Comparison of ENCODE assay signal across 22 cellular contexts in genomic region chr1:112264010-112264409, GRCh38.
DNase-seq lines count a peak whose midpoint lies in the region; ATAC-seq, FAIRE-seq and TF ChIP-seq lines count a peak whose summit lies in the region.
"Had no signal": no experiment of that assay in that cellular context is flagged by ENCODE, and none has a peak within 500 bp of the region (broad histone marks: within the 10 kb centered on the region; RNA-seq: fewer than 3 reads in every experiment).

No MANE protein-coding gene starts in this region.

- peaks cover 19% of the 10 kb centered on the region for H3K4me1 Mint-ChIP-seq in astrocyte (ENCODE audit: low read depth, unreplicated experiment)
- H3K4me1 Mint-ChIP-seq: activated CD4-positive, alpha-beta T cell treated with anti-CD3 and anti-CD28 coated beads, Interleukin-2, amount 10 ng/mL, durations not matched to agents 7 days and 5 days had no signal

- no peak overlapping the region for H2BK5ac ChIP-seq in mesenchymal stem cell (ENCODE audit: low read depth, low read length, poor library complexity, severe bottlenecking)

- H3K9me3 ChIP-seq in astrocyte (ENCODE audit: insufficient read depth, low read depth, low read length) (no peaks in the 10 kb centered on the region), cardiac muscle cell (ENCODE audit: low read depth) (no peaks in the 10 kb centered on the region), mesenchymal stem cell (ENCODE audit: control insufficient read depth, low read length) (no peaks in the 10 kb centered on the region), smooth muscle cell (replicated peaks; ENCODE audit: low read depth) (no peaks in the 10 kb centered on the region)
- H3K9me3 ChIP-seq: lower lobe of right lung, tibial artery had no signal

- no peak overlapping the region for H2AFZ ChIP-seq in astrocyte (ENCODE audit: low read depth, low read length)
- H2AFZ ChIP-seq in mesenchymal stem cell (ENCODE audit: low read depth, low read length) = no peak overlapping the region
- H2AFZ ChIP-seq in smooth muscle cell (ENCODE audit: low read depth) = no peak overlapping the region

- FAIRE-seq in astrocyte (lab: Jason Lieb, UNC) = no peak

- H3K23ac ChIP-seq in mesenchymal stem cell (ENCODE audit: low read length in 2 of 2) = no peak overlapping the region

- H2AK5ac ChIP-seq in mesenchymal stem cell (ENCODE audit: low read length, severe bottlenecking) = no peak overlapping the region

- H3K14ac ChIP-seq in mesenchymal stem cell (ENCODE audit: low read length in 2 of 2) = peak overlapping the region in 1 of 2 experiments; percentile 70

- no peaks in the 10 kb centered on the region for H3K79me1 ChIP-seq in mesenchymal stem cell (replicated peaks; ENCODE audit: low read length, poor library complexity, severe bottlenecking)

- H3K27ac ChIP-seq in astrocyte (ENCODE audit: low read depth, low read length) (no peak overlapping the region), cardiac muscle cell (no peak overlapping the region), mesenchymal stem cell (ENCODE audit: low read length, poor library complexity, severe bottlenecking) (no peak overlapping the region), smooth muscle cell (ENCODE audit: low read depth) (peak overlapping the region; percentile 78)
- H3K27ac ChIP-seq: C4-2B, lower lobe of right lung had no signal

- peak overlapping the region; percentile 21 for H3K27ac Mint-ChIP-seq in astrocyte (ENCODE audit: unreplicated experiment)
- H3K27ac Mint-ChIP-seq: activated CD4-positive, alpha-beta T cell treated with anti-CD3 and anti-CD28 coated beads, Interleukin-2, amount 10 ng/mL, durations not matched to agents 7 days and 5 days; activated T-helper 1 cell treated with anti-CD3 and anti-CD28 coated beads, Interleukin-12 subunit alpha, Interleukin-12 subunit beta, Interleukin-2, Interleukin-4 antibody, amounts not matched to agents 30 ng/mL and 10 ng/mL and 1 ng/mL, durations not matched to agents 14 hours and 24 hours and 36 hours; stimulated activated naive CD8-positive, alpha-beta T cell treated with anti-CD3 and anti-CD28 coated beads, Interleukin-15, Interleukin-2, amounts not matched to agents 100 ng/mL and 50 ng/mL, for 24 hours; T-helper 2 cell treated with Interferon-gamma antibody and Interleukin-4, amounts not matched to agents 5 μg/mL and 100 μg/mL, for 36 hours had no signal

- peak overlapping the region; percentile 9 to 59 for H2BK12ac ChIP-seq in mesenchymal stem cell (ENCODE audit: low read length in 2 of 2)

- no peaks in the 10 kb centered on the region for H3K9me3 Mint-ChIP-seq in astrocyte (ENCODE audit: unreplicated experiment)
- H3K9me3 Mint-ChIP-seq: activated CD4-positive, alpha-beta T cell treated with anti-CD3 and anti-CD28 coated beads, Interleukin-2, amount 10 ng/mL, durations not matched to agents 7 days and 5 days; activated T-helper 1 cell treated with anti-CD3 and anti-CD28 coated beads, Interleukin-12 subunit alpha, Interleukin-12 subunit beta, Interleukin-2, Interleukin-4 antibody, amounts not matched to agents 30 ng/mL and 10 ng/mL and 1 ng/mL, durations not matched to agents 14 hours and 24 hours and 36 hours; stimulated activated naive CD8-positive, alpha-beta T cell treated with anti-CD3 and anti-CD28 coated beads, Interleukin-15, Interleukin-2, amounts not matched to agents 100 ng/mL and 50 ng/mL, for 24 hours; T-helper 2 cell treated with Interferon-gamma antibody and Interleukin-4, amounts not matched to agents 5 μg/mL and 100 μg/mL, for 36 hours had no signal

- H3K9ac ChIP-seq in astrocyte (ENCODE audit: low read length) = no peak overlapping the region
- H3K9ac ChIP-seq in mesenchymal stem cell (ENCODE audit: low read length) = peak overlapping the region; percentile 33
- H3K9ac ChIP-seq in smooth muscle cell (ENCODE audit: low read depth) = no peak overlapping the region

- H3K36me3 Mint-ChIP-seq in astrocyte (ENCODE audit: low read depth, unreplicated experiment) = no peaks in the 10 kb centered on the region

- peak overlapping the region; percentile 65 for H2BK120ac ChIP-seq in mesenchymal stem cell (ENCODE audit: low read depth, low read length)

- no peaks in the 10 kb centered on the region for H3K36me3 ChIP-seq in astrocyte (ENCODE audit: insufficient read depth, low read length)
- no peaks in the 10 kb centered on the region for H3K36me3 ChIP-seq in cardiac muscle cell
- H3K36me3 ChIP-seq in mesenchymal stem cell (ENCODE audit: control insufficient read depth in 1 of 2, insufficient read depth in 2 of 2, low read depth in 1 of 2, low read length in 2 of 2) = no peaks in the 10 kb centered on the region
- no peaks in the 10 kb centered on the region for H3K36me3 ChIP-seq in smooth muscle cell (ENCODE audit: low read depth)
- H3K36me3 ChIP-seq: lower lobe of right lung, tibial artery had no signal

- H3K18ac ChIP-seq in mesenchymal stem cell (ENCODE audit: low read depth in 1 of 2, low read length in 2 of 2) = peak overlapping the region; percentile 77 to 81

- peak overlapping the region; percentile 19 for H4K8ac ChIP-seq in mesenchymal stem cell (ENCODE audit: low read length)

- H3K4me1 ChIP-seq in astrocyte (ENCODE audit: insufficient read depth, low read length) (no peaks in the 10 kb centered on the region), cardiac muscle cell (ENCODE audit: low read depth) (peaks cover 45% of the 10 kb centered on the region), mesenchymal stem cell (ENCODE audit: control insufficient read depth, insufficient read depth, low read depth, low read length) (no peaks in the 10 kb centered on the region), smooth muscle cell (ENCODE audit: low read depth) (peaks cover 19% of the 10 kb centered on the region)

- ATAC-seq in GM19397 (IDR thresholded peaks at IDR 0.05; ENCODE audit: unreplicated experiment) (no peak), GM18498 (IDR thresholded peaks at IDR 0.05; ENCODE audit: unreplicated experiment) (no peak), HG02763 (IDR thresholded peaks at IDR 0.05; ENCODE audit: unreplicated experiment) (no peak)

- H3K79me2 ChIP-seq in astrocyte (ENCODE audit: insufficient read depth, low read length) (no peaks in the 10 kb centered on the region), smooth muscle cell (ENCODE audit: low read depth) (no peaks in the 10 kb centered on the region)

- peak overlapping the region; percentile 55 to 83 for H3K4ac ChIP-seq in mesenchymal stem cell (ENCODE audit: low read depth in 1 of 2, low read length in 2 of 2)

- no peak for DNase-seq in astrocyte (ENCODE audit: low read depth)
- DNase-seq in cardiac muscle cell (ENCODE audit: low read depth in 1 of 2, low spot score in 1 of 2) = peak in 1 of 2 donors; percentile 46
- DNase-seq in mesenchymal stem cell = peak; percentile 68
- no peak for DNase-seq in smooth muscle cell (lab: John Stamatoyannopoulos, UW; ENCODE audit: unreplicated experiment)
- no peak for DNase-seq in EL
- DNase-seq: activated CD4-positive, alpha-beta T cell treated with anti-CD3 and anti-CD28 coated beads, Interleukin-2, amount 10 ng/mL, durations not matched to agents 7 days and 5 days; activated naive CD4-positive, alpha-beta T cell treated with anti-CD3 and anti-CD28 coated beads, Interleukin-2, amount 50 U/mL, for 16 hours; Calu3; DND-41; hippocampal formation; lower lobe of right lung; NCI-H1105; NCI-H2029; NCI-H2227 treated with DMSO at 0.1 percent for 48 hours had no signal

- no peak overlapping the region for H3K4me2 ChIP-seq in astrocyte (ENCODE audit: low read length)
- no peak overlapping the region for H3K4me2 ChIP-seq in mesenchymal stem cell (ENCODE audit: low read length, poor library complexity, severe bottlenecking)
- H3K4me2 ChIP-seq in smooth muscle cell = no peak overlapping the region

- H3F3A ChIP-seq in smooth muscle cell (ENCODE audit: low read depth) = peaks cover 35% of the 10 kb centered on the region

- no peaks in the 10 kb centered on the region for H3K27me3 ChIP-seq in astrocyte (ENCODE audit: insufficient read depth, low read length)
- no peaks in the 10 kb centered on the region for H3K27me3 ChIP-seq in cardiac muscle cell
- peaks cover 0 to 9% of the 10 kb centered on the region in 2 experiments for H3K27me3 ChIP-seq in mesenchymal stem cell (ENCODE audit: control insufficient read depth in 1 of 2, insufficient read depth in 1 of 2, low read length in 2 of 2)
- no peaks in the 10 kb centered on the region for H3K27me3 ChIP-seq in smooth muscle cell (ENCODE audit: low read depth)
- H3K27me3 ChIP-seq: tibial artery had no signal

- no peak overlapping the region for H3K4me3 ChIP-seq in astrocyte (ENCODE audit: insufficient read depth, low read depth, low read length)
- H3K4me3 ChIP-seq in cardiac muscle cell = no peak overlapping the region
- peak overlapping the region in 1 of 2 experiments; percentile 9 for H3K4me3 ChIP-seq in mesenchymal stem cell (ENCODE audit: insufficient read depth in 1 of 2, low read depth in 1 of 2, low read length in 2 of 2)
- no peak overlapping the region for H3K4me3 ChIP-seq in smooth muscle cell
- H3K4me3 ChIP-seq: lower lobe of right lung, tibial artery had no signal

- H2BK15ac ChIP-seq in mesenchymal stem cell (ENCODE audit: low read depth, poor library complexity, severe bottlenecking) = no peak overlapping the region

- 29% methylated on average over 7 of the region's 7 CpGs for WGBS in mesenchymal stem cell
- 16% methylated on average over 7 of the region's 7 CpGs for WGBS in smooth muscle cell (ENCODE audit: low lambda C conversion rate)

- H3K27me3 Mint-ChIP-seq in astrocyte (ENCODE audit: low read depth, unreplicated experiment) = peaks cover 2% of the 10 kb centered on the region

- peak overlapping the region; percentile 80 for H4K91ac ChIP-seq in mesenchymal stem cell (ENCODE audit: low read length)

- TF ChIP-seq CTCF in astrocyte (IDR thresholded peaks at IDR 0.05; ENCODE audit: insufficient read depth, low read depth, low read length) (no peak), cardiac muscle cell (IDR thresholded peaks at IDR 0.05; ENCODE audit: low read depth, low read length) (peak; percentile 6), smooth muscle cell (IDR thresholded peaks at IDR 0.05; ENCODE audit: borderline replicate concordance, insufficient read depth, poor library complexity, severe bottlenecking) (no peak)

- H4K20me1 ChIP-seq in astrocyte (ENCODE audit: insufficient read depth, low read length) (no peaks in the 10 kb centered on the region), smooth muscle cell (ENCODE audit: low read depth) (no peaks in the 10 kb centered on the region)

- H3K4me3 Mint-ChIP-seq in astrocyte (ENCODE audit: unreplicated experiment) = no peak overlapping the region
- H3K4me3 Mint-ChIP-seq: activated CD4-positive, alpha-beta T cell treated with anti-CD3 and anti-CD28 coated beads, Interleukin-2, amount 10 ng/mL, durations not matched to agents 7 days and 5 days; activated T-helper 1 cell treated with anti-CD3 and anti-CD28 coated beads, Interleukin-12 subunit alpha, Interleukin-12 subunit beta, Interleukin-2, Interleukin-4 antibody, amounts not matched to agents 30 ng/mL and 10 ng/mL and 1 ng/mL, durations not matched to agents 14 hours and 24 hours and 36 hours; stimulated activated naive CD8-positive, alpha-beta T cell treated with anti-CD3 and anti-CD28 coated beads, Interleukin-15, Interleukin-2, amounts not matched to agents 100 ng/mL and 50 ng/mL, for 24 hours; T-helper 2 cell treated with Interferon-gamma antibody and Interleukin-4, amounts not matched to agents 5 μg/mL and 100 μg/mL, for 36 hours had no signal
